Comparison of ENCODE assay signal across 10 cellular contexts in the genomic region with DNA sequence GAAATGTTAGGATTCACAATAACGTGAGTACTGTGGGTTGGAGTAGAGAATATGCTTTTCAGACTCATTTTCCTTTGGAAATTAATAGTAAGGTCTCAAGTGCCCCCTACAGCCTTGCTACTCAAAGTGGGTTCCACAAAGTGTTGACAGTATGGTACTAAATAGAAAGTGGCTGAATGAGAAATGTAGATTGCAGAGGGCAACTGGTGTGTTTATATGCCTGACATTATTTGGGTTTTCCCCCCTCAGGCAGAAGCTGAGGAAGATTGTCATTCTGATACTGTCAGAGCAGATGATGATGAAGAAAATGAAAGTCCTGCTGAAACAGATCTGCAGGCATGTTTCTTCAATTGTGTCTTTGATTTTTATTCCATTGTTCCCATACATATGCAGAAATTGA. TPM values are rescaled to one million over a fixed set of nuclear protein-coding genes. Genes with fewer than 3 reads are reported as not detected.
DNase-seq lines count a peak whose midpoint lies in the region; ATAC-seq and TF ChIP-seq lines count a peak whose summit lies in the region.
"Had no signal": no experiment of that assay in that cellular context is flagged by ENCODE, and none has a peak within 500 bp of the region (broad histone marks: within the 10 kb centered on the region; RNA-seq: fewer than 3 reads in every experiment).

No MANE protein-coding gene starts in this region.

- H3K4me3 ChIP-seq in brain microvascular endothelial cell (ENCODE audit: low read depth, low read length): no peak overlapping the region

- no peak for TF ChIP-seq CTCF in brain microvascular endothelial cell (IDR thresholded peaks at IDR 0.05; ENCODE audit: low read depth, low read length, missing control alignments)

- H3K36me3 ChIP-seq in brain microvascular endothelial cell (replicated peaks): peaks cover 17% of the 10 kb centered on the region

- no peak overlapping the region for H3K27ac Mint-ChIP-seq in T-helper 2 cell treated with Interferon-gamma antibody and Interleukin-4, amounts not matched to agents 5 μg/mL and 100 μg/mL, for 36 hours
- H3K27ac Mint-ChIP-seq: natural killer cell had no signal

- H3K4me1 Mint-ChIP-seq in T-helper 2 cell treated with Interferon-gamma antibody and Interleukin-4, amounts not matched to agents 5 μg/mL and 100 μg/mL, for 36 hours (ENCODE audit: low read depth): peaks cover 22% of the 10 kb centered on the region

- DNase-seq in stimulated activated CD4-positive, alpha-beta T cell treated with anti-CD3 and anti-CD28 coated beads, TNF-alpha, amount 100 ng/mL, for 48 hours (ENCODE audit: low read depth in 3 of 3): peak in 2 of 3 donors; percentile 1 to 8
- no peak for DNase-seq in stimulated activated CD4-positive, alpha-beta T cell treated with anti-CD3 and anti-CD28 coated beads, Interleukin-4, amount 100 ng/mL, for 1 hour
- peak; percentile 30 for DNase-seq in T-helper 2 cell treated with Interferon-gamma antibody and Interleukin-4, amounts not matched to agents 5 μg/mL and 100 μg/mL, for 36 hours (ENCODE audit: low spot score)
- DNase-seq in RKO (ENCODE audit: low spot score) (no peak), cerebellum (ENCODE audit: low spot score) (no peak), HuH-7 (ENCODE audit: low spot score) (no peak), brain microvascular endothelial cell (no peak)
- DNase-seq: natural killer cell, NCI-H1436 had no signal

- ATAC-seq in HG02763 (IDR thresholded peaks at IDR 0.05; ENCODE audit: unreplicated experiment): peak; percentile 63

- H3K4me3 Mint-ChIP-seq in T-helper 2 cell treated with Interferon-gamma antibody and Interleukin-4, amounts not matched to agents 5 μg/mL and 100 μg/mL, for 36 hours: no peak overlapping the region
- H3K4me3 Mint-ChIP-seq: natural killer cell had no signal

- no peaks in the 10 kb centered on the region for H3K27me3 Mint-ChIP-seq in T-helper 2 cell treated with Interferon-gamma antibody and Interleukin-4, amounts not matched to agents 5 μg/mL and 100 μg/mL, for 36 hours (ENCODE audit: low read depth)

- no peaks in the 10 kb centered on the region for H3K9me3 Mint-ChIP-seq in T-helper 2 cell treated with Interferon-gamma antibody and Interleukin-4, amounts not matched to agents 5 μg/mL and 100 μg/mL, for 36 hours
- H3K9me3 Mint-ChIP-seq: natural killer cell had no signal

- H3K36me3 Mint-ChIP-seq in T-helper 2 cell treated with Interferon-gamma antibody and Interleukin-4, amounts not matched to agents 5 μg/mL and 100 μg/mL, for 36 hours (ENCODE audit: low read depth): peaks cover 22% of the 10 kb centered on the region

- no peak overlapping the region for H3K27ac ChIP-seq in brain microvascular endothelial cell

- in situ Hi-C loops in brain microvascular endothelial cell (cut with HindIII; ENCODE audit: low pct_ligation_motif_present, low sequenced_read_pairs): no loop called here

- H3K27me3 ChIP-seq in brain microvascular endothelial cell (replicated peaks): no peaks in the 10 kb centered on the region

RNA-seq across cellular contexts. Expression of a gene that starts 5.6 kb away (rescaled TPM):
- 39.6 TPM for total RNA-seq in cerebellum

RNA-seq across cellular contexts. Expression of a gene that starts 9.2 kb away (rescaled TPM):
- total RNA-seq in cerebellum: 24.6 TPM

Comparison
In these comparisons a context has a peak if more than half of its experiments do, and no peak if none do; other contexts are left out.
1. DNase-seq: peak in stimulated activated CD4-positive, alpha-beta T cell treated with anti-CD3 and anti-CD28 coated beads, TNF-alpha, amount 100 ng/mL, for 48 hours (2 of 3) and T-helper 2 cell treated with Interferon-gamma antibody and Interleukin-4, amounts not matched to agents 5 μg/mL and 100 μg/mL, for 36 hours (single experiment); none in stimulated activated CD4-positive, alpha-beta T cell treated with anti-CD3 and anti-CD28 coated beads, Interleukin-4, amount 100 ng/mL, for 1 hour (single experiment), RKO (single experiment), cerebellum (single experiment), HuH-7 (single experiment) and brain microvascular endothelial cell (single experiment).